In genomic region chrX:68363984-68364383, GRCh38 we compare ENCODE assay signal across 19 cellular contexts.
DNase-seq lines count a peak whose midpoint lies in the region; ATAC-seq, FAIRE-seq and TF ChIP-seq lines count a peak whose summit lies in the region.
"Had no signal": no experiment of that assay in that cellular context is flagged by ENCODE, and none has a peak within 500 bp of the region (broad histone marks: within the 10 kb centered on the region; RNA-seq: fewer than 3 reads in every experiment).

No MANE protein-coding gene starts in this region.

- dilution Hi-C loops in endothelial cell of umbilical vein (cut with MboI; ENCODE audit: extremely low pct_ligation_motif_present, low sequenced_read_pairs): no loop called here

- no peak for TF ChIP-seq CTCF in SK-N-SH (IDR thresholded peaks at IDR 0.05)
- no peak for TF ChIP-seq CTCF in endothelial cell of umbilical vein (IDR thresholded peaks at IDR 0.05; ENCODE audit: extremely low read depth in 1 of 2, insufficient read depth in 1 of 2, low read depth in 1 of 2, low read length in 2 of 2)
- no peak for TF ChIP-seq CTCF in ovary (IDR thresholded peaks at IDR 0.05)

- no peak for TF ChIP-seq POLR2A in endothelial cell of umbilical vein (IDR thresholded peaks at IDR 0.05; ENCODE audit: low read depth, low read length)
- TF ChIP-seq POLR2A in ovary (IDR thresholded peaks at IDR 0.05): no peak

- TF ChIP-seq RAD21 in SK-N-SH (IDR thresholded peaks at IDR 0.05; ENCODE audit: low read length): no peak

- H3K9ac ChIP-seq in SK-N-SH (no peak overlapping the region), endothelial cell of umbilical vein (replicated peaks; ENCODE audit: extremely low read depth, insufficient read depth, low read length) (no peak overlapping the region)
- H3K9ac ChIP-seq: BLaER1 had no signal

- H3K9me3 ChIP-seq in SK-N-SH (no peaks in the 10 kb centered on the region), endothelial cell of umbilical vein (replicated peaks; ENCODE audit: control insufficient read depth, insufficient read depth, low read length) (no peaks in the 10 kb centered on the region), ovary (no peaks in the 10 kb centered on the region)
- H3K9me3 ChIP-seq: BLaER1, Caco-2 had no signal

- CTCF ChIA-PET in SK-N-SH (lab: Yijun Ruan, JAX): no interaction called here
- CTCF ChIA-PET in endothelial cell of umbilical vein (lab: Charles Lee): no interaction called here

- H3K36me3 ChIP-seq in SK-N-SH (replicated peaks in 1 of 2; ENCODE audit: control insufficient read depth in 1 of 2, insufficient read depth in 2 of 2, low read length in 1 of 2) (no peaks in the 10 kb centered on the region), endothelial cell of umbilical vein (ENCODE audit: control insufficient read depth in 2 of 2, extremely low read depth in 1 of 2, insufficient read depth in 2 of 2, low read length in 2 of 2) (no peaks in the 10 kb centered on the region), ovary (no peaks in the 10 kb centered on the region)
- H3K36me3 ChIP-seq: BLaER1 had no signal

- H3K27ac ChIP-seq in SK-N-SH (ENCODE audit: low read depth in 2 of 2, low read length in 1 of 2) (no peak overlapping the region), endothelial cell of umbilical vein (ENCODE audit: insufficient read depth, low read depth, low read length) (no peak overlapping the region), ovary (no peak overlapping the region)
- H3K27ac ChIP-seq: 22Rv1, BLaER1 had no signal

- H3F3A ChIP-seq in SK-N-SH (replicated peaks; ENCODE audit: insufficient read depth): peaks cover 3% of the 10 kb centered on the region

- no peak; the same call in 2 of the 3 replicates for ATAC-seq in SK-N-SH treated with all-trans-retinoic acid at 6 μM for 48 hours
- ATAC-seq: HepG2 had no signal

- DNase-seq in SK-N-SH (no peak), endothelial cell of umbilical vein (ENCODE audit: low read depth, low spot score) (no peak), renal cortical epithelial cell (ENCODE audit: low read depth) (peak; percentile 1), medulla oblongata (ENCODE audit: extremely low spot score) (no peak), HK-2 (ENCODE audit: unreplicated experiment) (no peak), ovary (no peak)
- DNase-seq: AML-193; Caco-2; CD8-positive, alpha-beta memory T cell; DMS53; GOT3; H9 had no signal

- no peaks in the 10 kb centered on the region for H4K20me1 ChIP-seq in SK-N-SH (ENCODE audit: insufficient read depth)
- H4K20me1 ChIP-seq in endothelial cell of umbilical vein (replicated peaks; ENCODE audit: control insufficient read depth, extremely low read depth, insufficient read depth, low read length): no peaks in the 10 kb centered on the region
- H4K20me1 ChIP-seq: BLaER1 had no signal

- no peak for TF ChIP-seq EP300 in SK-N-SH (IDR thresholded peaks at IDR 0.05; ENCODE audit: borderline replicate concordance in 1 of 2, low read depth in 1 of 2, low read length in 1 of 2)
- no peak for TF ChIP-seq EP300 in ovary (IDR thresholded peaks at IDR 0.05)

- peak; percentile 8 for FAIRE-seq in endothelial cell of umbilical vein (lab: Jason Lieb, UNC)
- FAIRE-seq: G401.6, GM12891, HepG2, HTR-8/SVneo had no signal

- no peak overlapping the region for H3K4me2 ChIP-seq in SK-N-SH
- no peak overlapping the region for H3K4me2 ChIP-seq in endothelial cell of umbilical vein (ENCODE audit: insufficient read depth, low read length)
- H3K4me2 ChIP-seq: BLaER1 had no signal

- H3K4me1 ChIP-seq in SK-N-SH (ENCODE audit: control insufficient read depth in 1 of 2, insufficient read depth in 2 of 2, low read depth in 1 of 2, low read length in 1 of 2) (no peaks in the 10 kb centered on the region), endothelial cell of umbilical vein (ENCODE audit: control insufficient read depth, extremely low read depth, insufficient read depth, low read length) (no peaks in the 10 kb centered on the region), ovary (ENCODE audit: insufficient read depth) (peaks cover 3% of the 10 kb centered on the region)
- H3K4me1 ChIP-seq: BLaER1, Caco-2 had no signal

- POLR2A ChIA-PET in SK-N-SH (lab: Yijun Ruan, JAX) (no interaction called here), endothelial cell of umbilical vein (lab: Charles Lee) (no interaction called here)

- H3K27me3 ChIP-seq in SK-N-SH (ENCODE audit: insufficient read depth): no peaks in the 10 kb centered on the region
- no peaks in the 10 kb centered on the region for H3K27me3 ChIP-seq in endothelial cell of umbilical vein (ENCODE audit: control insufficient read depth in 2 of 2, insufficient read depth in 2 of 2, low read length in 2 of 2)
- no peaks in the 10 kb centered on the region for H3K27me3 ChIP-seq in ovary

- 33% methylated on average over 2 of the region's 2 CpGs for WGBS in SK-N-SH (ENCODE audit: low lambda C conversion rate)
- 71 to 83% (median 83%) methylated on average over 2 of the region's 2 CpGs for WGBS in ovary, 3 donors

- H3K79me2 ChIP-seq in SK-N-SH (ENCODE audit: insufficient read depth) (no peaks in the 10 kb centered on the region), endothelial cell of umbilical vein (ENCODE audit: control insufficient read depth, insufficient read depth, low read length) (no peaks in the 10 kb centered on the region)

- no peak overlapping the region for H3K4me3 ChIP-seq in SK-N-SH (ENCODE audit: low read depth in 2 of 2, low read length in 1 of 2)
- H3K4me3 ChIP-seq in endothelial cell of umbilical vein (replicated peaks in 1 of 3; ENCODE audit: insufficient read depth in 1 of 3, low read depth in 1 of 3, low read length in 3 of 3): no peak overlapping the region
- H3K4me3 ChIP-seq in ovary: no peak overlapping the region
- H3K4me3 ChIP-seq: BLaER1 had no signal

- BruUV-seq in endothelial cell of umbilical vein (replicated peaks; lab: Mats Ljungman, UMichigan): no TSS peak

- intact Hi-C loops in endothelial cell of umbilical vein (cut with micrococcal nuclease): no loop called here
- intact Hi-C loops in ovary (cut with DNase I): no loop called here

- no peaks in the 10 kb centered on the region for H3K9me1 ChIP-seq in endothelial cell of umbilical vein (replicated peaks; ENCODE audit: control insufficient read depth, extremely low read depth, insufficient read depth, low read length)

- H3K9me2 ChIP-seq in SK-N-SH: no peaks in the 10 kb centered on the region

- H2AFZ ChIP-seq in SK-N-SH (ENCODE audit: low read depth): no peak overlapping the region
- H2AFZ ChIP-seq in endothelial cell of umbilical vein (ENCODE audit: low read depth, low read length): no peak overlapping the region

TF ChIP-seq in SK-N-SH, 30 proteins besides CTCF, POLR2A, EP300 and RAD21:
- TF ChIP-seq TCF12 (IDR thresholded peaks at IDR 0.05): peak; percentile 49; the same call in 1 of the 2 replicates
- no peak for TF ChIP-seq FOXM1 (IDR thresholded peaks at IDR 0.05; ENCODE audit: low read depth)
- TF ChIP-seq PBX3 (IDR thresholded peaks at IDR 0.05): peak; percentile 52

TF ChIP-seq in SK-N-SH treated with all-trans-retinoic acid at 6 μM for 48 hours, 23 proteins besides CTCF, POLR2A, EP300 and RAD21 (continues in another document):
- no peak for TF ChIP-seq TSHZ2 (CRISPR knock-in tag; IDR thresholded peaks at IDR 0.05)

TF ChIP-seq in endothelial cell of umbilical vein, 7 proteins besides CTCF, POLR2A, EP300 and RAD21:
- TF ChIP-seq FOS (IDR thresholded peaks at IDR 0.05; ENCODE audit: borderline replicate concordance, insufficient read depth, low read length) (no peak), GATA2 (IDR thresholded peaks at IDR 0.05; ENCODE audit: insufficient read depth, insufficient read length, low read depth, low read length) (no peak), MAX (IDR thresholded peaks at IDR 0.05; ENCODE audit: insufficient read depth, insufficient read length) (no peak), EZH2 (IDR thresholded peaks at IDR 0.05; ENCODE audit: borderline replicate concordance, low read depth, low read length, severe bottlenecking) (no peak), POLR2AphosphoS5 (IDR thresholded peaks at IDR 0.05; ENCODE audit: insufficient read depth, low read depth, low read length) (no peak), JUN (IDR thresholded peaks at IDR 0.05; ENCODE audit: borderline replicate concordance, insufficient read depth, insufficient read length, low read depth) (no peak), MYC (IDR thresholded peaks at IDR 0.05; ENCODE audit: low read depth, low read length) (no peak)
